In the genomic region with DNA sequence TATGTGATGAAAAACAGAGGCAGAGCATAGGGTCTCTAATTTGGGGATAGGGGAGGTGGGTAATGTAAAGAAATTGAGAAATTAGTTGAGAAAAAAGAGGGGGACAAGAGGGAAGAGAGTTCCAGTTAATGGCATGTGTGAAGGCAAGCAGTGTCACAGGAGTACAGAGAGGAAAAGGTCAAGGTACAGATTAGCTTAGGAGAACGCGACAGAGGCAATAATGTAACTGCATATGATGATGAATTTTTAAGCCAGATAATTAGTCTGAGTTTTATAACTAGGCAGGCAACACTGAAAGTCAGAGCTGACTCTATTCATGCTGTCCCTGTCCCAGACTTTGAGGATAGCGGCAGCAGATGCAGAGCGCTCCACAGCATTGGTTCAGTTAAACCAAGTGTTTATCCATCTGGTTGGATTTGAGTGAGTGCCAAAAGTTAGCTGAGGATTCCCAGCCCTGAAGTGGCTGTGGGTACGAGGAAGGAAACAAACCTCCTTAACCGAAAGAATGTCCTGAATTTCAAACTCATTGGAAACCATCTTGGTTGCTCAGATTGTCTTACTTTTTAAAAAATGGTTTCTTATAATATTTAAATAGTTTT, we compare ENCODE assay signal across 19 cellular contexts.
DNase-seq lines count a peak whose midpoint lies in the region; ATAC-seq and TF ChIP-seq lines count a peak whose summit lies in the region.
"Had no signal": no experiment of that assay in that cellular context is flagged by ENCODE, and none has a peak within 500 bp of the region (broad histone marks: within the 10 kb centered on the region; RNA-seq: fewer than 3 reads in every experiment).

No MANE protein-coding gene starts in this region.

- H3K27me3 ChIP-seq in smooth muscle cell (ENCODE audit: low read depth), result no peaks in the 10 kb centered on the region
- H3K27me3 ChIP-seq: esophagus squamous epithelium, pancreas had no signal

- no peaks in the 10 kb centered on the region for H3K79me2 ChIP-seq in smooth muscle cell (ENCODE audit: low read depth)

- no peak overlapping the region for H3K27ac Mint-ChIP-seq in activated CD4-positive, alpha-beta T cell treated with anti-CD3 and anti-CD28 coated beads for 36 hours
- H3K27ac Mint-ChIP-seq in stimulated activated effector memory CD8-positive, alpha-beta T cell treated with anti-CD3 and anti-CD28 coated beads, Interleukin-12 subunit alpha, Interleukin-12 subunit beta, amount 100 ng/mL, for 72 hours, result no peak overlapping the region
- H3K27ac Mint-ChIP-seq: activated naive CD4-positive, alpha-beta T cell treated with anti-CD3 and anti-CD28 coated beads, Interleukin-2, amount 50 U/mL, for 24 hours had no signal

- no peaks in the 10 kb centered on the region for H3K36me3 Mint-ChIP-seq in activated CD4-positive, alpha-beta T cell treated with anti-CD3 and anti-CD28 coated beads for 36 hours (ENCODE audit: low read depth)
- peaks cover 18% of the 10 kb centered on the region for H3K36me3 Mint-ChIP-seq in stimulated activated effector memory CD8-positive, alpha-beta T cell treated with anti-CD3 and anti-CD28 coated beads, Interleukin-12 subunit alpha, Interleukin-12 subunit beta, amount 100 ng/mL, for 72 hours
- H3K36me3 Mint-ChIP-seq: brain had no signal

- DNase-seq in Right ventricle myocardium inferior (ENCODE audit: missing footprints), result no peak
- no peak for DNase-seq in cardiac septum (ENCODE audit: low spot score)
- peak; percentile 90 to 96 for DNase-seq in NCI-H524 (lab: John Stamatoyannopoulos, UW)
- DNase-seq in fibroblast of villous mesenchyme (ENCODE audit: low read depth), result peak; percentile 80
- DNase-seq in smooth muscle cell (lab: John Stamatoyannopoulos, UW; ENCODE audit: unreplicated experiment), result no peak
- DNase-seq in activated CD4-positive, alpha-beta T cell treated with anti-CD3 and anti-CD28 coated beads for 36 hours, result no peak
- DNase-seq in stimulated activated effector memory CD8-positive, alpha-beta T cell treated with anti-CD3 and anti-CD28 coated beads, Interleukin-12 subunit alpha, Interleukin-12 subunit beta, amount 100 ng/mL, for 72 hours (ENCODE audit: low spot score in 2 of 2), result no peak
- DNase-seq: COR-L47; esophagus squamous epithelium; KBM-7; NCI-H1436; pancreas; stimulated activated naive CD8-positive, alpha-beta T cell treated with anti-CD3 and anti-CD28 coated beads, Interleukin-15, Interleukin-2, amounts not matched to agents 100 U/mL and 50 U/mL, for 24 hours; T-helper 2 cell had no signal

- peak; percentile 50 for ATAC-seq in Right ventricle myocardium inferior
- ATAC-seq in activated CD4-positive, alpha-beta T cell treated with anti-CD3 and anti-CD28 coated beads for 36 hours, result no peak
- no peak for ATAC-seq in HG03045 (IDR thresholded peaks at IDR 0.05; ENCODE audit: unreplicated experiment)
- no peak for ATAC-seq in stimulated activated effector memory CD8-positive, alpha-beta T cell treated with anti-CD3 and anti-CD28 coated beads, Interleukin-12 subunit alpha, Interleukin-12 subunit beta, amount 100 ng/mL, for 72 hours
- ATAC-seq: activated CD4-positive, CD25-positive, alpha-beta regulatory T cell treated with anti-CD3 and anti-CD28 coated beads, Interleukin-2, amount 50 U/mL, for 24 hours; pancreas; stimulated activated naive CD8-positive, alpha-beta T cell treated with anti-CD3 and anti-CD28 coated beads, Interleukin-15, Interleukin-2, amounts not matched to agents 100 U/mL and 50 U/mL, for 24 hours had no signal

- no peak overlapping the region for H3K9ac ChIP-seq in smooth muscle cell (ENCODE audit: low read depth)

- 44% methylated on average over 6 of the region's 6 CpGs for WGBS in smooth muscle cell (ENCODE audit: low lambda C conversion rate)

- H3K27me3 Mint-ChIP-seq in activated CD4-positive, alpha-beta T cell treated with anti-CD3 and anti-CD28 coated beads for 36 hours, result no peaks in the 10 kb centered on the region
- H3K27me3 Mint-ChIP-seq: activated naive CD4-positive, alpha-beta T cell treated with anti-CD3 and anti-CD28 coated beads, Interleukin-2, amount 50 U/mL, for 24 hours had no signal

- H3K4me3 Mint-ChIP-seq in activated CD4-positive, alpha-beta T cell treated with anti-CD3 and anti-CD28 coated beads for 36 hours, result no peak overlapping the region
- no peak overlapping the region for H3K4me3 Mint-ChIP-seq in stimulated activated effector memory CD8-positive, alpha-beta T cell treated with anti-CD3 and anti-CD28 coated beads, Interleukin-12 subunit alpha, Interleukin-12 subunit beta, amount 100 ng/mL, for 72 hours
- H3K4me3 Mint-ChIP-seq: activated naive CD4-positive, alpha-beta T cell treated with anti-CD3 and anti-CD28 coated beads, Interleukin-2, amount 50 U/mL, for 24 hours; brain had no signal

- TF ChIP-seq CTCF in fibroblast of villous mesenchyme (IDR thresholded peaks at IDR 0.05; ENCODE audit: insufficient read depth, low read depth, low read length) (no peak), smooth muscle cell (IDR thresholded peaks at IDR 0.05; ENCODE audit: borderline replicate concordance, insufficient read depth, poor library complexity, severe bottlenecking) (no peak)

- H2AFZ ChIP-seq in smooth muscle cell (ENCODE audit: low read depth), result no peak overlapping the region

- H3K4me1 ChIP-seq in smooth muscle cell (ENCODE audit: low read depth), result peaks cover 13% of the 10 kb centered on the region
- H3K4me1 ChIP-seq: pancreas had no signal

- peak overlapping the region; percentile 66 for H3K4me2 ChIP-seq in smooth muscle cell

- intact Hi-C loops in Right ventricle myocardium inferior (cut with DNase I), result no loop called here
- intact Hi-C loops in cardiac septum (cut with DNase I), result no loop called here
- intact Hi-C loops in activated CD4-positive, alpha-beta T cell treated with anti-CD3 and anti-CD28 coated beads for 36 hours (cut with DNase I, micrococcal nuclease), result no loop called here

- H3K27ac ChIP-seq in smooth muscle cell (ENCODE audit: low read depth), result peak overlapping the region; percentile 58
- H3K27ac ChIP-seq: esophagus squamous epithelium, HL-60, pancreas had no signal

- peaks cover 18% of the 10 kb centered on the region for H3F3A ChIP-seq in smooth muscle cell (ENCODE audit: low read depth)

- POLR2A ChIA-PET in activated CD4-positive, alpha-beta T cell treated with anti-CD3 and anti-CD28 coated beads for 36 hours (lab: Charles Lee), result no interaction called here

- H4K20me1 ChIP-seq in smooth muscle cell (ENCODE audit: low read depth), result no peaks in the 10 kb centered on the region

- H3K36me3 ChIP-seq in smooth muscle cell (ENCODE audit: low read depth), result no peaks in the 10 kb centered on the region
- H3K36me3 ChIP-seq: esophagus squamous epithelium, pancreas had no signal

- no peaks in the 10 kb centered on the region for H3K9me3 ChIP-seq in smooth muscle cell (replicated peaks; ENCODE audit: low read depth)
- H3K9me3 ChIP-seq: esophagus squamous epithelium, pancreas had no signal

- H3K4me1 Mint-ChIP-seq in activated CD4-positive, alpha-beta T cell treated with anti-CD3 and anti-CD28 coated beads for 36 hours, result no peaks in the 10 kb centered on the region
- peaks cover 9% of the 10 kb centered on the region for H3K4me1 Mint-ChIP-seq in stimulated activated effector memory CD8-positive, alpha-beta T cell treated with anti-CD3 and anti-CD28 coated beads, Interleukin-12 subunit alpha, Interleukin-12 subunit beta, amount 100 ng/mL, for 72 hours

- CTCF ChIA-PET in activated CD4-positive, alpha-beta T cell treated with anti-CD3 and anti-CD28 coated beads for 36 hours (lab: Charles Lee), result no interaction called here

- no peaks in the 10 kb centered on the region for H3K9me3 Mint-ChIP-seq in activated CD4-positive, alpha-beta T cell treated with anti-CD3 and anti-CD28 coated beads for 36 hours (ENCODE audit: low read depth)
- no peaks in the 10 kb centered on the region for H3K9me3 Mint-ChIP-seq in stimulated activated effector memory CD8-positive, alpha-beta T cell treated with anti-CD3 and anti-CD28 coated beads, Interleukin-12 subunit alpha, Interleukin-12 subunit beta, amount 100 ng/mL, for 72 hours
- H3K9me3 Mint-ChIP-seq: activated naive CD4-positive, alpha-beta T cell treated with anti-CD3 and anti-CD28 coated beads, Interleukin-2, amount 50 U/mL, for 24 hours had no signal

- H3K4me3 ChIP-seq in fibroblast of villous mesenchyme (ENCODE audit: low read depth, low read length), result no peak overlapping the region
- no peak overlapping the region for H3K4me3 ChIP-seq in smooth muscle cell
- H3K4me3 ChIP-seq: esophagus squamous epithelium, pancreas had no signal

Comparison
In these comparisons a context has a peak if more than half of its experiments do, and no peak if none do; other contexts are left out.
1. DNase-seq: peak in NCI-H524 (2 of 2) and fibroblast of villous mesenchyme (single experiment); none in Right ventricle myocardium inferior (single experiment), cardiac septum (single experiment), smooth muscle cell (single experiment), activated CD4-positive, alpha-beta T cell treated with anti-CD3 and anti-CD28 coated beads for 36 hours (single experiment) and stimulated activated effector memory CD8-positive, alpha-beta T cell treated with anti-CD3 and anti-CD28 coated beads, Interleukin-12 subunit alpha, Interleukin-12 subunit beta, amount 100 ng/mL, for 72 hours (0 of 2).